In the genomic region with DNA sequence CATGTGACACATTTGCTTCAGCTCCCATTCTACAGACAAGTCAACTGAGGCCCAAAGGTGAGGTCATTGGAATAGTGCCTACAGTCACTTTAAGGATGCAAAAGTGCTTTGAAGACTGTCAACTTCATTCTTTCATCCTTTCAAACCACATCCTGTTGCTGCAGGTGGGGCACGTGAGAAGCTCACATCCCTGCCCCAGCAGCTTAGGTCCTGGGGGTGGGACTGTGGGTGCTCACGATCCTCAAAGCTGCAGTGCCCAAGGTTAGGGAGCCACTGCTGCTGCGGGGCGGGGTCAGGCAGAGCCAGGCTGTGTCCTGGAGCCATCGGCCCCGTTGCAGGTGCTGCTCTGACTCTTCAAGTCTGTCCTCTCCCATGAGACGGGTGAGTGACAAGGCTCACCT, we compare ENCODE assay signal across 8 cellular contexts. TPM values are rescaled to one million over a fixed set of nuclear protein-coding genes. Genes with fewer than 3 reads are reported as not detected.
DNase-seq lines count a peak whose midpoint lies in the region; ATAC-seq and TF ChIP-seq lines count a peak whose summit lies in the region.

No MANE protein-coding gene starts in this region.

- H3K9me2 ChIP-seq in MM.1S (replicated peaks; ENCODE audit: insufficient read depth, low read length) (no peaks in the 10 kb centered on the region), SK-N-SH (no peaks in the 10 kb centered on the region)

- H3K36me3 Mint-ChIP-seq in activated CD8-positive, alpha-beta T cell treated with anti-CD3 and anti-CD28 coated beads for 36 hours (ENCODE audit: low read depth) = no peaks in the 10 kb centered on the region
- peaks cover 8% of the 10 kb centered on the region for H3K36me3 Mint-ChIP-seq in stimulated activated memory B cell treated with anti-CD40 and anti-IgM and Interleukin-4, amounts not matched to agents 10 μg/mL and 1 μg/mL and 100 μg/mL, for 72 hours

- H3K4me1 ChIP-seq in MM.1S (ENCODE audit: low read length) = peaks cover 32% of the 10 kb centered on the region
- 0 out of 4 replicates have a peak, but pooled peaks cover 0 to 5% of the 10 kb centered on the region in 2 experiments for H3K4me1 ChIP-seq in SK-N-SH (ENCODE audit: control insufficient read depth in 1 of 2, insufficient read depth in 2 of 2, low read depth in 1 of 2, low read length in 1 of 2)

- TF ChIP-seq CTCF in MM.1S (IDR thresholded peaks at IDR 0.05; ENCODE audit: low read length) (no peak), brain microvascular endothelial cell (IDR thresholded peaks at IDR 0.05; ENCODE audit: low read depth, low read length, missing control alignments) (no peak), SK-N-SH (IDR thresholded peaks at IDR 0.05) (no peak)
- TF ChIP-seq CTCF in activated CD8-positive, alpha-beta T cell treated with anti-CD3 and anti-CD28 coated beads for 36 hours (IDR thresholded peaks at IDR 0.05) = no peak

- H3K4me3 Mint-ChIP-seq in activated CD8-positive, alpha-beta T cell treated with anti-CD3 and anti-CD28 coated beads for 36 hours = peak overlapping the region; percentile 78
- H3K4me3 Mint-ChIP-seq in stimulated activated memory B cell treated with anti-CD40 and anti-IgM and Interleukin-4, amounts not matched to agents 10 μg/mL and 1 μg/mL and 100 μg/mL, for 72 hours = no peak overlapping the region

- WGBS in SK-N-SH (ENCODE audit: low lambda C conversion rate) = 94% methylated on average over 7 of the region's 7 CpGs

- H3K27ac ChIP-seq in MM.1S (ENCODE audit: low read length) (peak overlapping the region; percentile 10; the same call in 1 of the 2 replicates), brain microvascular endothelial cell (no peak overlapping the region), SK-N-SH (ENCODE audit: low read depth in 2 of 2, low read length in 1 of 2) (no peak overlapping the region)

- H3K36me3 ChIP-seq in MM.1S (replicated peaks; ENCODE audit: insufficient read depth, low read length) = no peaks in the 10 kb centered on the region
- H3K36me3 ChIP-seq in brain microvascular endothelial cell (replicated peaks) = no peaks in the 10 kb centered on the region
- H3K36me3 ChIP-seq in SK-N-SH (replicated peaks in 1 of 2; ENCODE audit: control insufficient read depth in 1 of 2, insufficient read depth in 2 of 2, low read length in 1 of 2) = no peaks in the 10 kb centered on the region

- peak overlapping the region; percentile 87 for H3K27ac Mint-ChIP-seq in activated CD8-positive, alpha-beta T cell treated with anti-CD3 and anti-CD28 coated beads for 36 hours
- H3K27ac Mint-ChIP-seq in stimulated activated memory B cell treated with anti-CD40 and anti-IgM and Interleukin-4, amounts not matched to agents 10 μg/mL and 1 μg/mL and 100 μg/mL, for 72 hours = no peak overlapping the region

- no peak for TF ChIP-seq RAD21 in SK-N-SH (IDR thresholded peaks at IDR 0.05; ENCODE audit: low read length)

- CTCF ChIA-PET in activated CD8-positive, alpha-beta T cell treated with anti-CD3 and anti-CD28 coated beads for 36 hours (lab: Charles Lee) = interaction anchor here (1.3 to 4.7 kb wide), 3 partner anchors 14 to 62 kb away, joined by 6 to 19 read pairs (median 7); no protein-coding TSS in a partner anchor
- CTCF ChIA-PET in SK-N-SH (lab: Yijun Ruan, JAX) = no interaction called here

- H3K9ac ChIP-seq in MM.1S (ENCODE audit: low read length) (no peak overlapping the region), SK-N-SH (no peak overlapping the region)

- H3K27me3 ChIP-seq in MM.1S (replicated peaks; ENCODE audit: insufficient read depth, low read length) = no peaks in the 10 kb centered on the region
- H3K27me3 ChIP-seq in brain microvascular endothelial cell (replicated peaks) = no peaks in the 10 kb centered on the region
- H3K27me3 ChIP-seq in SK-N-SH (ENCODE audit: insufficient read depth) = no peaks in the 10 kb centered on the region

- TF ChIP-seq EP300 in SK-N-SH (IDR thresholded peaks at IDR 0.05; ENCODE audit: borderline replicate concordance in 1 of 2, low read depth in 1 of 2, low read length in 1 of 2) = no peak

- peaks cover 18% of the 10 kb centered on the region for H3K9me3 Mint-ChIP-seq in activated CD8-positive, alpha-beta T cell treated with anti-CD3 and anti-CD28 coated beads for 36 hours
- H3K9me3 Mint-ChIP-seq in stimulated activated memory B cell treated with anti-CD40 and anti-IgM and Interleukin-4, amounts not matched to agents 10 μg/mL and 1 μg/mL and 100 μg/mL, for 72 hours = peaks cover 12% of the 10 kb centered on the region

- no peaks in the 10 kb centered on the region; the same call in 1 of the 2 replicates for H3F3A ChIP-seq in MM.1S (ENCODE audit: insufficient read depth, low read length)
- no peaks in the 10 kb centered on the region for H3F3A ChIP-seq in SK-N-SH (replicated peaks; ENCODE audit: insufficient read depth)

- POLR2A ChIA-PET in activated CD8-positive, alpha-beta T cell treated with anti-CD3 and anti-CD28 coated beads for 36 hours (lab: Charles Lee) = interaction anchor here (0.6 to 4.0 kb wide), 8 partner anchors 24 to 605 kb away, joined by 3 to 14 read pairs (median 4); a partner anchor contains a TSS
- POLR2A ChIA-PET in SK-N-SH (lab: Yijun Ruan, JAX) = no interaction called here

- H3K4me3 ChIP-seq in MM.1S (ENCODE audit: low read length) (peak overlapping the region; percentile 9; the same call in 1 of the 2 replicates), brain microvascular endothelial cell (ENCODE audit: low read depth, low read length) (no peak overlapping the region), SK-N-SH (ENCODE audit: low read depth in 2 of 2, low read length in 1 of 2) (no peak overlapping the region)

- H4K20me1 ChIP-seq in MM.1S (ENCODE audit: insufficient read depth, low read length) (no peaks in the 10 kb centered on the region), SK-N-SH (ENCODE audit: insufficient read depth) (no peaks in the 10 kb centered on the region)

- H3K4me1 Mint-ChIP-seq in activated CD8-positive, alpha-beta T cell treated with anti-CD3 and anti-CD28 coated beads for 36 hours (ENCODE audit: low read depth) = peaks cover 62% of the 10 kb centered on the region
- peaks cover 32% of the 10 kb centered on the region for H3K4me1 Mint-ChIP-seq in stimulated activated memory B cell treated with anti-CD40 and anti-IgM and Interleukin-4, amounts not matched to agents 10 μg/mL and 1 μg/mL and 100 μg/mL, for 72 hours

- H3K27me3 Mint-ChIP-seq in activated CD8-positive, alpha-beta T cell treated with anti-CD3 and anti-CD28 coated beads for 36 hours = no peaks in the 10 kb centered on the region
- peaks cover 49% of the 10 kb centered on the region for H3K27me3 Mint-ChIP-seq in stimulated activated memory B cell treated with anti-CD40 and anti-IgM and Interleukin-4, amounts not matched to agents 10 μg/mL and 1 μg/mL and 100 μg/mL, for 72 hours

- H3K9me3 ChIP-seq in MM.1S (replicated peaks; ENCODE audit: insufficient read depth, low read length) = no peaks in the 10 kb centered on the region
- no peaks in the 10 kb centered on the region for H3K9me3 ChIP-seq in SK-N-SH

- H3K4me2 ChIP-seq in MM.1S (ENCODE audit: low read depth, low read length) (peak overlapping the region; percentile 60; the same call in 1 of the 2 replicates), SK-N-SH (no peak overlapping the region)

- H2AFZ ChIP-seq in MM.1S (ENCODE audit: low read length) (peak overlapping the region; percentile 65), SK-N-SH (ENCODE audit: low read depth) (no peak overlapping the region)

- in situ Hi-C loops in brain microvascular endothelial cell (cut with HindIII; ENCODE audit: low pct_ligation_motif_present, low sequenced_read_pairs) = no loop called here

- ATAC-seq in activated CD8-positive, alpha-beta T cell treated with anti-CD3 and anti-CD28 coated beads for 36 hours = peak; percentile 60
- ATAC-seq in stimulated activated memory B cell treated with anti-CD40 and anti-IgM and Interleukin-4, amounts not matched to agents 10 μg/mL and 1 μg/mL and 100 μg/mL, for 72 hours = peak; percentile 31
- no peak for ATAC-seq in GM21529 (IDR thresholded peaks at IDR 0.05; ENCODE audit: unreplicated experiment)

- H3K79me2 ChIP-seq in MM.1S (ENCODE audit: low read length) = no peaks in the 10 kb centered on the region
- no peaks in the 10 kb centered on the region for H3K79me2 ChIP-seq in SK-N-SH (ENCODE audit: insufficient read depth)

- DNase-seq in MM.1S = peak; percentile 96
- peak; percentile 83 for DNase-seq in activated CD8-positive, alpha-beta T cell treated with anti-CD3 and anti-CD28 coated beads for 36 hours
- DNase-seq in effector CD8-positive, alpha-beta T cell (lab: John Stamatoyannopoulos, UW) = peak; percentile 50
- no peak for DNase-seq in brain microvascular endothelial cell
- DNase-seq in SK-N-SH = no peak
- no peak for DNase-seq in NCI-H1694 treated with DMSO at 0.1 percent for 48 hours (lab: John Stamatoyannopoulos, UW)

- intact Hi-C loops in activated CD8-positive, alpha-beta T cell treated with anti-CD3 and anti-CD28 coated beads for 36 hours (cut with micrococcal nuclease) = no loop called here

TF ChIP-seq in SK-N-SH, 30 proteins besides CTCF, POLR2A, EP300 and RAD21 (continues in another document):
- TF ChIP-seq MEF2A (IDR thresholded peaks at IDR 0.05; ENCODE audit: borderline replicate concordance, low read depth) (no peak), TCF12 (IDR thresholded peaks at IDR 0.05) (no peak), NFIC (IDR thresholded peaks at IDR 0.05; ENCODE audit: borderline replicate concordance) (no peak), EZH2phosphoT487 (IDR thresholded peaks at IDR 0.05; ENCODE audit: borderline replicate concordance, low read depth) (no peak), CHD2 (IDR thresholded peaks at IDR 0.05; ENCODE audit: low read length, partially characterized antibody) (no peak)
- TF ChIP-seq, protein P1, sequence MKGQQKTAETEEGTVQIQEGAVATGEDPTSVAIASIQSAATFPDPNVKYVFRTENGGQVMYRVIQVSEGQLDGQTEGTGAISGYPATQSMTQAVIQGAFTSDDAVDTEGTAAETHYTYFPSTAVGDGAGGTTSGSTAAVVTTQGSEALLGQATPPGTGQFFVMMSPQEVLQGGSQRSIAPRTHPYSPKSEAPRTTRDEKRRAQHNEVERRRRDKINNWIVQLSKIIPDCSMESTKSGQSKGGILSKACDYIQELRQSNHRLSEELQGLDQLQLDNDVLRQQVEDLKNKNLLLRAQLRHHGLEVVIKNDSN (IDR thresholded peaks at IDR 0.05; ENCODE audit: borderline replicate concordance, low read depth) = no peak

RNA-seq across cellular contexts. Expression of a gene that starts 57.9 kb away (rescaled TPM):
- total RNA-seq in activated CD8-positive, alpha-beta T cell treated with anti-CD3 and anti-CD28 coated beads for 36 hours = 1 to 10 TPM; 3.7 to 4.1 TPM
- polyA plus RNA-seq in SK-N-SH (2012; rRNA removed) = 8.9 and 16.2 TPM in 2 replicates
- polyA plus RNA-seq in SK-N-SH (2012; cell fraction: cytosol; rRNA removed) = 6.6 and 9.6 TPM in 2 replicates
- 22.0 and 25.7 TPM in 2 replicates for polyA plus RNA-seq in SK-N-SH (2012; cell fraction: nucleus; rRNA removed)

Comparison
In these comparisons a context has a peak if more than half of its experiments do, and no peak if none do; other contexts are left out.
1. DNase-seq: peak in MM.1S (single experiment), activated CD8-positive, alpha-beta T cell treated with anti-CD3 and anti-CD28 coated beads for 36 hours (single experiment) and effector CD8-positive, alpha-beta T cell (single experiment); none in brain microvascular endothelial cell (single experiment), SK-N-SH (single experiment) and NCI-H1694 treated with DMSO at 0.1 percent for 48 hours (single experiment).